ENCODE assay signal across 18 cellular contexts in the genomic region with DNA sequence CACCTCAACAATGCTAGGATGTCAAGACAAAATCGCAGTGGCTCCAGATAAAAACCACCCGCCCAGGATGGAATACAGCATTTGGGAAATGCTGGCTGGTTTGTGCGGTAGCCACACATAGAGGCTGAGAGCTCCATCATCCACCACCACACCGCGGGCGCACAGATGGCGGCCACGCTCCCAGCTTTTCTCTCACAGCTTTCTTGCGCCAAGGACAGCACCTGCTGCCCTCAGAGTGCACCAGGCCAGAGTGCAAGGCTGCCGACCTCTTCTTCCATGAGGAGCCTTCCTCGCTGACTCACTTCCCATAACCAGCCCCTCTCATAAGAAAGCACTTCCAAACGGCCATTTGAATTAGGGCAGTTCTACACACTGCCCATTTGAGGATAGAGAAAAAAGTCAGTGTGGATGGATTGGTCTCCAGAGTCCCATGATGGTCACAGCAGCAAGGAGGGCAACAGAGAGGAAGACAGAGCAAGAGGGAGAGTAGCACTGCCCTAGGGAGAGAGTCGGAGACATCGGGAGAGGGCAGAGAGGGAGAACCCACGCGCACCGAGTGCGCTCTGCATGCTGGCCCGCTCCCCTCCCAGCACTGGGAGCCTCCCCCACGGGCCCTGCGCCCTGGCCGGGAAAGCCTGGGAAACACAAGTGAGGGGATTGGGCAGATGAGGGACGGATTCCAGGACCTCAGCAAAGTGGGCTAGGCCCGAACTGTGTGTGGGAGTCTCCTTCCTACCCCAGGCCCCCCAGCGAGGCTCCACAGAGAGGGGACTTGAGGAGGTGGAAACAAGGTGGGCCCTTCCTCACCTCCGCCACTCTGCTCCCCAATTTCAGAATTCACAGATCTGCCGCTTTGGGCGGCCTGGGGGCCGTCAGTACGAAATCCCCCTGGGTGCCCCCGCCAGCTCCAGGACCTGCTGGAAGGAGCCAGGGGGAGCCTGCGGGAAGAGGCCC.
DNase-seq lines count a peak whose midpoint lies in the region; ATAC-seq, FAIRE-seq and TF ChIP-seq lines count a peak whose summit lies in the region.
"Had no signal": no experiment of that assay in that cellular context is flagged by ENCODE, and none has a peak within 500 bp of the region (broad histone marks: within the 10 kb centered on the region; RNA-seq: fewer than 3 reads in every experiment).

No MANE protein-coding gene starts in this region.

- H3K23ac ChIP-seq in H1 (ENCODE audit: insufficient read length) (no peak overlapping the region), neuronal stem cell (ENCODE audit: low read depth, low read length, poor library complexity) (no peak overlapping the region)

- TF ChIP-seq POLR2A in heart left ventricle (IDR thresholded peaks at IDR 0.05) (no peak), H1 (IDR thresholded peaks at IDR 0.05; ENCODE audit: control extremely low read depth in 1 of 2, low read depth in 2 of 2, low read length in 2 of 2) (no peak)

- H2BK12ac ChIP-seq in H1 (ENCODE audit: low read depth, low read length) (no peak overlapping the region), neuronal stem cell (ENCODE audit: low read length) (no peak overlapping the region)

- no peak overlapping the region for H3K9ac ChIP-seq in H1 (replicated peaks in 1 of 4; ENCODE audit: extremely low read depth in 1 of 4, low read depth in 3 of 4, low read length in 3 of 4)
- H3K9ac ChIP-seq in neuronal stem cell (ENCODE audit: low read depth, low read length, poor library complexity) = no peak overlapping the region
- H3K9ac ChIP-seq: GM23248, KMS-11 had no signal

- H3K4me3 ChIP-seq in heart left ventricle (no peak overlapping the region), H1 (ENCODE audit: extremely low read depth in 1 of 4, insufficient read depth in 2 of 4, low read depth in 3 of 4, low read length in 4 of 4) (no peak overlapping the region), neuronal stem cell (ENCODE audit: low read length in 2 of 2) (no peak overlapping the region)
- H3K4me3 ChIP-seq: GM23248, PC-9 had no signal

- POLR2A ChIA-PET in H1 (lab: Charles Lee; ENCODE audit: partially characterized antibody) = no interaction called here

- H4K8ac ChIP-seq in H1 (ENCODE audit: extremely low read depth, insufficient read depth, low read length) (no peak overlapping the region; the same call in 1 of the 2 replicates), neuronal stem cell (ENCODE audit: low read depth, low read length) (no peak overlapping the region)

- H3K27me3 ChIP-seq in heart left ventricle (no peaks in the 10 kb centered on the region), H1 (replicated peaks in 1 of 4; ENCODE audit: control insufficient read depth in 3 of 4, extremely low read depth in 1 of 4, insufficient read depth in 3 of 4, low read length in 3 of 4) (0 out of 7 replicates have a peak, but pooled peaks cover 0 to 2% (median 0%) of the 10 kb centered on the region in 4 experiments), neuronal stem cell (ENCODE audit: control insufficient read depth in 3 of 3, insufficient read depth in 3 of 3, low read depth in 1 of 3, low read length in 3 of 3) (peaks cover 0 to 16% (median 0%) of the 10 kb centered on the region in 3 experiments)

- WGBS in heart left ventricle, 4 donors = 85 to 89% (median 86%) methylated on average over 32 of the region's 32 CpGs
- 88% methylated on average over 32 of the region's 32 CpGs; no CpG with 5 or more reads in 1 of the 2 experiments for WGBS in H1 (ENCODE audit: extremely low coverage in 1 of 2, insufficient coverage in 1 of 2, insufficient read length in 1 of 2, insufficient replicate concordance in 2 of 2, low coverage in 1 of 2, low lambda C conversion rate in 2 of 2, missing lambda C conversion rate in 1 of 2), 2 experiments
- no CpG with 5 or more reads among the region's 32 CpGs for WGBS in neuronal stem cell (ENCODE audit: extremely low coverage in 2 of 2, insufficient read length in 2 of 2, insufficient replicate concordance in 1 of 2), 2 donors

- H3K4me2 ChIP-seq in H1 (ENCODE audit: insufficient read depth in 1 of 2, low read depth in 2 of 2, low read length in 2 of 2) = no peak overlapping the region
- no peak overlapping the region for H3K4me2 ChIP-seq in neuronal stem cell (ENCODE audit: insufficient read depth, low read length, poor library complexity, severe bottlenecking)
- H3K4me2 ChIP-seq: KMS-11, PC-9 had no signal

- no peak for TF ChIP-seq CTCF in heart left ventricle (IDR thresholded peaks at IDR 0.05)
- no peak for TF ChIP-seq CTCF in H1 (IDR thresholded peaks at IDR 0.05; ENCODE audit: control extremely low read depth in 1 of 3, insufficient read depth in 1 of 3, low read depth in 1 of 3, low read length in 3 of 3)

- H3K14ac ChIP-seq in H1 (ENCODE audit: insufficient read length) (no peak overlapping the region), neuronal stem cell (ENCODE audit: low read length) (peak overlapping the region; percentile 11)

- H2AK5ac ChIP-seq in H1 (ENCODE audit: low read depth, low read length) (no peak overlapping the region), neuronal stem cell (ENCODE audit: low read depth, low read length) (no peak overlapping the region)

- no peak for FAIRE-seq in H1 (lab: Jason Lieb, UNC)
- FAIRE-seq: G401.6, GM12891 had no signal

- ATAC-seq in heart left ventricle = no peak
- no peak for ATAC-seq in GM19467 (IDR thresholded peaks at IDR 0.05; ENCODE audit: unreplicated experiment)
- ATAC-seq in GM19455 (IDR thresholded peaks at IDR 0.05; ENCODE audit: unreplicated experiment) = no peak
- ATAC-seq in GM21723 (IDR thresholded peaks at IDR 0.05; ENCODE audit: unreplicated experiment) = no peak

- H2BK20ac ChIP-seq in H1 (ENCODE audit: low read length) = no peak overlapping the region

- H4K5ac ChIP-seq in H1 (ENCODE audit: insufficient read length, low read depth, low read length) = no peak overlapping the region

- no peak for TF ChIP-seq EP300 in H1 (IDR thresholded peaks at IDR 0.05; ENCODE audit: borderline replicate concordance in 1 of 2, low read depth in 2 of 2, low read length in 2 of 2)

- intact Hi-C loops in cardiac septum (cut with DNase I) (no loop called here), heart left ventricle (cut with DNase I) (no loop called here)

- no peaks in the 10 kb centered on the region for H4K20me1 ChIP-seq in H1 (replicated peaks in 1 of 2; ENCODE audit: control insufficient read depth in 1 of 2, insufficient read depth in 2 of 2, low read length in 2 of 2)

- H2BK120ac ChIP-seq in H1 (replicated peaks; ENCODE audit: low read depth, low read length) = no peak overlapping the region
- H2BK120ac ChIP-seq in neuronal stem cell (ENCODE audit: low read depth, low read length) = no peak overlapping the region

- H3K18ac ChIP-seq in H1 (ENCODE audit: extremely low read depth, low read length) (no peak overlapping the region; the same call in 1 of the 2 replicates), neuronal stem cell (ENCODE audit: low read length) (peak overlapping the region; percentile 41)

- no peaks in the 10 kb centered on the region for H3K23me2 ChIP-seq in H1 (ENCODE audit: low read depth, low read length)

- no peak overlapping the region for H4K91ac ChIP-seq in H1 (replicated peaks; ENCODE audit: insufficient read length, low read length)
- no peak overlapping the region for H4K91ac ChIP-seq in neuronal stem cell (ENCODE audit: low read depth, low read length, poor library complexity)

- peak overlapping the region; percentile 35; the same call in 1 of the 2 replicates for H2BK5ac ChIP-seq in H1 (ENCODE audit: low read depth, low read length)
- no peak overlapping the region for H2BK5ac ChIP-seq in neuronal stem cell (ENCODE audit: low read length)

- H3K79me1 ChIP-seq in H1 (ENCODE audit: low read depth, low read length) (no peaks in the 10 kb centered on the region), neuronal stem cell (ENCODE audit: low read depth, low read length) (no peaks in the 10 kb centered on the region)

- no peaks in the 10 kb centered on the region for H3K36me3 ChIP-seq in heart left ventricle
- H3K36me3 ChIP-seq in H1 (ENCODE audit: control insufficient read depth in 2 of 4, insufficient read depth in 4 of 4, low read length in 3 of 4) = no peaks in the 10 kb centered on the region
- H3K36me3 ChIP-seq in neuronal stem cell (replicated peaks in 1 of 2; ENCODE audit: control insufficient read depth in 2 of 2, insufficient read depth in 2 of 2, low read length in 2 of 2) = no peaks in the 10 kb centered on the region

- no peak overlapping the region for H3K27ac ChIP-seq in heart left ventricle
- no peak overlapping the region for H3K27ac ChIP-seq in H1 (ENCODE audit: low read depth, low read length)
- no peak overlapping the region for H3K27ac ChIP-seq in neuronal stem cell (replicated peaks; ENCODE audit: low read length)
- H3K27ac ChIP-seq: GM23248, KMS-11, PC-9 had no signal

- H3K79me2 ChIP-seq in H1 (ENCODE audit: control insufficient read depth in 1 of 2, insufficient read depth in 2 of 2, low read length in 2 of 2) = no peaks in the 10 kb centered on the region

- H2BK15ac ChIP-seq in H1 (ENCODE audit: low read length) = no peak overlapping the region
- no peak overlapping the region for H2BK15ac ChIP-seq in neuronal stem cell (ENCODE audit: low read length)

- H3K9me3 ChIP-seq in heart left ventricle = no peaks in the 10 kb centered on the region
- no peaks in the 10 kb centered on the region for H3K9me3 ChIP-seq in H1 (ENCODE audit: insufficient read depth in 2 of 2, low read depth in 1 of 2, low read length in 1 of 2)
- H3K9me3 ChIP-seq in neuronal stem cell (replicated peaks in 1 of 2; ENCODE audit: control insufficient read depth in 2 of 2, insufficient read depth in 1 of 2, low read depth in 1 of 2, low read length in 2 of 2) = no peaks in the 10 kb centered on the region
- H3K9me3 ChIP-seq: Caco-2 had no signal

- H2AFZ ChIP-seq in H1 (ENCODE audit: low read length) (peak overlapping the region; percentile 84), neuronal stem cell (ENCODE audit: low read length) (no peak overlapping the region)
- H2AFZ ChIP-seq: GM23248, PC-9 had no signal

- peak; percentile 41 for DNase-seq in cardiac septum (ENCODE audit: low spot score)
- no peak for DNase-seq in heart left ventricle
- DNase-seq in H1 (ENCODE audit: low read depth in 1 of 2, low spot score in 2 of 2) = peak in 1 of 2 experiments; percentile 47
- no peak for DNase-seq in neuronal stem cell (ENCODE audit: low spot score)
- DNase-seq: AML-193, Caco-2, DMS79, GM23248, NCI-H1105, NCI-H1694 treated with DMSO at 0.1 percent for 48 hours, NCI-H748 treated with DMSO at 0.1 percent for 48 hours, PC-9 had no signal

- no peak overlapping the region for H3K4ac ChIP-seq in H1 (replicated peaks; ENCODE audit: insufficient read length, low read depth, low read length)
- no peak overlapping the region for H3K4ac ChIP-seq in neuronal stem cell (ENCODE audit: low read length)

- CTCF ChIA-PET in H1 (lab: Charles Lee; ENCODE audit: partially characterized antibody) = interaction anchor here (0.8 to 1.4 kb wide), 3 partner anchors 13 to 180 kb away, joined by 3 read pairs; no protein-coding TSS in a partner anchor

- H3K56ac ChIP-seq in H1 (replicated peaks; ENCODE audit: insufficient read length, low read depth, low read length) = no peak overlapping the region

- H3K4me1 ChIP-seq in heart left ventricle = no peaks in the 10 kb centered on the region
- H3K4me1 ChIP-seq in H1 (replicated peaks in 1 of 4; ENCODE audit: control insufficient read depth in 3 of 4, insufficient read depth in 4 of 4, low read length in 3 of 4) = peaks cover 0 to 5% (median 0%) of the 10 kb centered on the region in 4 experiments; a peak in 4 of 7 replicates
- peaks cover 0 to 2% of the 10 kb centered on the region in 2 donors for H3K4me1 ChIP-seq in neuronal stem cell (ENCODE audit: control insufficient read depth in 2 of 2, insufficient read depth in 1 of 2, low read depth in 1 of 2, low read length in 2 of 2)
- H3K4me1 ChIP-seq: Caco-2 had no signal

- TF ChIP-seq RAD21 in H1 (IDR thresholded peaks at IDR 0.05 in 1 of 2, conservative IDR thresholded peaks at IDR 0.05 in 1 of 2; ENCODE audit: low read depth in 2 of 2, low read length in 2 of 2) = no peak
